ENCODE assay signal across 8 cellular contexts in the genomic region with DNA sequence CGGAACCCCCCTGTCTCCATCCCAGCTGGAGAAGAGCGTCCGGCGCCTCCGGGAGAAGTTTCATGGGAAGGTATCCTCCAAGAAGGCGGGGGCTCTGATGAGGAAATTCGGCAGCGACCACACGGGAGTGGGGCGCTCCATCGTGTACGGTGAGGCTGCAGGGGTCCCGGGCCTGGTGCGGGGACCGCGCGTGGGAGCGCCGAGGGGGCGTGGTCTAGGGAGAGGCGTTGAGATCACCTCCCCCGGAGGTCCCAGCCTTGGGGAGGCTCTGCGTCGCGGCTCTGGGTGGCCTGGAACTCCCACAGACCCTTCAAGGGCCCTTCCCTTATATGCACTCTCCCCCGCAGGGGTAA. TPM values are rescaled to one million over a fixed set of nuclear protein-coding genes. Genes with fewer than 3 reads are reported as not detected.
DNase-seq lines count a peak whose midpoint lies in the region; ATAC-seq and TF ChIP-seq lines count a peak whose summit lies in the region.

No MANE protein-coding gene starts in this region.

- TF ChIP-seq CTCF in GM23338 (conservative IDR thresholded peaks at IDR 0.05; ENCODE audit: low read depth in 2 of 2) (no peak), heart right ventricle (IDR thresholded peaks at IDR 0.05) (no peak)

- H3K4me3 ChIP-seq in GM23338 (peak overlapping the region; percentile 95), heart right ventricle (peak overlapping the region; percentile 84 to 100 (median 97)), skeletal muscle satellite cell (ENCODE audit: low read length) (peak overlapping the region; percentile 92)

- WGBS in heart right ventricle, 2 donors: 11 to 14% methylated on average over 21 to 26 of the region's 26 CpGs

- H3K27ac Mint-ChIP-seq in GM23338: no peak overlapping the region
- peak overlapping the region; percentile 77 for H3K27ac Mint-ChIP-seq in activated T-cell treated with anti-CD3 and anti-CD28 coated beads, Interleukin-2, amount 50 U/mL, for 24 hours

- H3K9me2 ChIP-seq in GM23338 (ENCODE audit: insufficient read depth): no peaks in the 10 kb centered on the region

- peak overlapping the region; percentile 92 for H3K4me2 ChIP-seq in GM23338
- peak overlapping the region; percentile 99 for H3K4me2 ChIP-seq in skeletal muscle satellite cell (ENCODE audit: low read length)

- H3K4me3 Mint-ChIP-seq in GM23338: peak overlapping the region; percentile 81
- peak overlapping the region; percentile 81 for H3K4me3 Mint-ChIP-seq in activated T-cell treated with anti-CD3 and anti-CD28 coated beads, Interleukin-2, amount 50 U/mL, for 24 hours

- no peaks in the 10 kb centered on the region for H3K79me2 ChIP-seq in GM23338 (replicated peaks; ENCODE audit: insufficient read depth)

- H3K36me3 ChIP-seq in GM23338 (ENCODE audit: insufficient read depth): no peaks in the 10 kb centered on the region
- H3K36me3 ChIP-seq in heart right ventricle: peaks cover 0 to 35% (median 0%) of the 10 kb centered on the region in 9 donors
- peaks cover 15% of the 10 kb centered on the region for H3K36me3 ChIP-seq in skeletal muscle satellite cell (ENCODE audit: insufficient read depth, low read length)

- H3K27me3 ChIP-seq in GM23338 (ENCODE audit: insufficient read depth): no peaks in the 10 kb centered on the region
- H3K27me3 ChIP-seq in heart right ventricle: no peaks in the 10 kb centered on the region
- H3K27me3 ChIP-seq in skeletal muscle satellite cell (ENCODE audit: control insufficient read depth, insufficient read depth, low read length): no peaks in the 10 kb centered on the region

- no peaks in the 10 kb centered on the region for H3K9me3 Mint-ChIP-seq in GM23338
- no peaks in the 10 kb centered on the region for H3K9me3 Mint-ChIP-seq in activated T-cell treated with anti-CD3 and anti-CD28 coated beads, Interleukin-2, amount 50 U/mL, for 24 hours

- H3K4me1 ChIP-seq in GM23338 (ENCODE audit: insufficient read depth): no peaks in the 10 kb centered on the region; the same call in 1 of the 2 replicates
- H3K4me1 ChIP-seq in heart right ventricle: peaks cover 0 to 15% (median 10%) of the 10 kb centered on the region in 9 donors
- no peaks in the 10 kb centered on the region for H3K4me1 ChIP-seq in skeletal muscle satellite cell (ENCODE audit: control insufficient read depth, insufficient read depth, low read length)

- H3K9me3 ChIP-seq in heart right ventricle: peaks cover 0 to 14% (median 0%) of the 10 kb centered on the region in 11 donors
- no peaks in the 10 kb centered on the region for H3K9me3 ChIP-seq in skeletal muscle satellite cell (replicated peaks; ENCODE audit: low read length)

- H4K20me1 ChIP-seq in GM23338 (replicated peaks; ENCODE audit: insufficient read depth): peaks cover 8% of the 10 kb centered on the region; the same call in 1 of the 2 replicates

- H2AFZ ChIP-seq in GM23338: peak overlapping the region; percentile 86

- H3K4me1 Mint-ChIP-seq in GM23338: no peaks in the 10 kb centered on the region; the same call in 2 of the 3 replicates
- H3K4me1 Mint-ChIP-seq in activated T-cell treated with anti-CD3 and anti-CD28 coated beads, Interleukin-2, amount 50 U/mL, for 24 hours (ENCODE audit: low read depth): peaks cover 17% of the 10 kb centered on the region

- intact Hi-C loops in heart right ventricle (cut with DNase I): no loop called here

- H3K36me3 Mint-ChIP-seq in GM23338 (ENCODE audit: low read depth): peaks cover 8% of the 10 kb centered on the region
- H3K36me3 Mint-ChIP-seq in activated T-cell treated with anti-CD3 and anti-CD28 coated beads, Interleukin-2, amount 50 U/mL, for 24 hours (ENCODE audit: low read depth): peaks cover 32% of the 10 kb centered on the region

- peak; percentile 32 for ATAC-seq in GM23338
- ATAC-seq in heart right ventricle: peak; percentile 19 to 41 (median 28)
- ATAC-seq in HG02885 (IDR thresholded peaks at IDR 0.05; ENCODE audit: poor library complexity, unreplicated experiment): no peak

- H3K27ac ChIP-seq in GM23338 (ENCODE audit: low read depth) (no peak overlapping the region), heart right ventricle (peak overlapping the region in 9 of 10 donors; percentile 92 to 99 (median 96))

- no peak for DNase-seq in GM23338 (ENCODE audit: low spot score)
- DNase-seq in activated T-cell treated with anti-CD3 and anti-CD28 coated beads, Interleukin-2, amount 50 U/mL, for 24 hours: peak; percentile 64
- no peak for DNase-seq in heart right ventricle
- no peak for DNase-seq in COR-L47 (lab: John Stamatoyannopoulos, UW)
- DNase-seq in Ammon's horn (ENCODE audit: low spot score): no peak
- no peak for DNase-seq in NOMO-1 treated with dmso at 0.1 percent for 144 hours (lab: John Stamatoyannopoulos, UW; ENCODE audit: unreplicated experiment)

- no peaks in the 10 kb centered on the region for H3F3A ChIP-seq in GM23338 (replicated peaks; ENCODE audit: low read depth)

- peaks cover 13% of the 10 kb centered on the region for H3K27me3 Mint-ChIP-seq in GM23338 (ENCODE audit: insufficient read depth, low read depth, poor library complexity)
- H3K27me3 Mint-ChIP-seq in activated T-cell treated with anti-CD3 and anti-CD28 coated beads, Interleukin-2, amount 50 U/mL, for 24 hours: no peaks in the 10 kb centered on the region

- peak overlapping the region; percentile 94 for H3K9ac ChIP-seq in skeletal muscle satellite cell (ENCODE audit: low read depth, low read length)

TF ChIP-seq in GM23338, 12 proteins besides CTCF, POLR2A, EP300 and RAD21 (continues in another document):
- TF ChIP-seq, protein P1, sequence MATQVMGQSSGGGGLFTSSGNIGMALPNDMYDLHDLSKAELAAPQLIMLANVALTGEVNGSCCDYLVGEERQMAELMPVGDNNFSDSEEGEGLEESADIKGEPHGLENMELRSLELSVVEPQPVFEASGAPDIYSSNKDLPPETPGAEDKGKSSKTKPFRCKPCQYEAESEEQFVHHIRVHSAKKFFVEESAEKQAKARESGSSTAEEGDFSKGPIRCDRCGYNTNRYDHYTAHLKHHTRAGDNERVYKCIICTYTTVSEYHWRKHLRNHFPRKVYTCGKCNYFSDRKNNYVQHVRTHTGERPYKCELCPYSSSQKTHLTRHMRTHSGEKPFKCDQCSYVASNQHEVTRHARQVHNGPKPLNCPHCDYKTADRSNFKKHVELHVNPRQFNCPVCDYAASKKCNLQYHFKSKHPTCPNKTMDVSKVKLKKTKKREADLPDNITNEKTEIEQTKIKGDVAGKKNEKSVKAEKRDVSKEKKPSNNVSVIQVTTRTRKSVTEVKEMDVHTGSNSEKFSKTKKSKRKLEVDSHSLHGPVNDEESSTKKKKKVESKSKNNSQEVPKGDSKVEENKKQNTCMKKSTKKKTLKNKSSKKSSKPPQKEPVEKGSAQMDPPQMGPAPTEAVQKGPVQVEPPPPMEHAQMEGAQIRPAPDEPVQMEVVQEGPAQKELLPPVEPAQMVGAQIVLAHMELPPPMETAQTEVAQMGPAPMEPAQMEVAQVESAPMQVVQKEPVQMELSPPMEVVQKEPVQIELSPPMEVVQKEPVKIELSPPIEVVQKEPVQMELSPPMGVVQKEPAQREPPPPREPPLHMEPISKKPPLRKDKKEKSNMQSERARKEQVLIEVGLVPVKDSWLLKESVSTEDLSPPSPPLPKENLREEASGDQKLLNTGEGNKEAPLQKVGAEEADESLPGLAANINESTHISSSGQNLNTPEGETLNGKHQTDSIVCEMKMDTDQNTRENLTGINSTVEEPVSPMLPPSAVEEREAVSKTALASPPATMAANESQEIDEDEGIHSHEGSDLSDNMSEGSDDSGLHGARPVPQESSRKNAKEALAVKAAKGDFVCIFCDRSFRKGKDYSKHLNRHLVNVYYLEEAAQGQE (IDR thresholded peaks at IDR 0.05; ENCODE audit: unreplicated experiment): no peak

RNA-seq across cellular contexts. Expression of a gene that starts 0.8 kb away (rescaled TPM):
- total RNA-seq in GM23338 (2014; rRNA removed; shearing (Covaris generic)): 21.9 and 31.7 TPM in 2 replicates
- polyA plus RNA-seq in GM23338 (2016; fragmentation: Nextera tagmentation; extraction: Ambion mirVana) (32.1 and 33.6 TPM in 2 replicates), heart right ventricle (10 to 100 TPM; 11.1 to 30.2 TPM)
- 10 to 100 TPM in 4 of 10 donors, 1 to 10 TPM in 6; 4.0 to 18.9 (median 9.6) TPM for total RNA-seq in heart right ventricle
- total RNA-seq in skeletal muscle satellite cell (2012; rRNA removed): 10.7 and 18.3 TPM in 2 replicates

RNA-seq across cellular contexts. Expression of a gene that starts 15.6 kb away (rescaled TPM):
- not detected in 2 replicates for total RNA-seq in GM23338 (2014; rRNA removed; shearing (Covaris generic))
- polyA plus RNA-seq in GM23338 (2016; fragmentation: Nextera tagmentation; extraction: Ambion mirVana) (0.17 TPM in 1 of 2 replicates, not detected in the other), heart right ventricle (under 1 TPM; 0.09 to 0.37 TPM)
- total RNA-seq in heart right ventricle: under 1 TPM in 1 of 10 donors, not detected in 9; 0.14 TPM
- total RNA-seq in skeletal muscle satellite cell (2012; rRNA removed): 0.22 TPM in 1 of 2 replicates, not detected in the other

RNA-seq across cellular contexts. Expression of a gene that starts 19.3 kb away (rescaled TPM):
- total RNA-seq in GM23338 (2014; rRNA removed; shearing (Covaris generic)): 56.5 and 71.8 TPM in 2 replicates
- polyA plus RNA-seq in GM23338 (2016; fragmentation: Nextera tagmentation; extraction: Ambion mirVana) (76.9 and 81.9 TPM in 2 replicates), heart right ventricle (10 to 100 TPM; 34.3 to 47.7 TPM)
- total RNA-seq in heart right ventricle: 10 to 100 TPM; 17.6 to 43.3 (median 20.7) TPM
- 41.6 and 52.4 TPM in 2 replicates for total RNA-seq in skeletal muscle satellite cell (2012; rRNA removed)

RNA-seq across cellular contexts. Expression of a gene that starts 24.6 kb away (rescaled TPM):
- total RNA-seq in GM23338 (2014; rRNA removed; shearing (Covaris generic)): 1.2 and 4.0 TPM in 2 replicates
- polyA plus RNA-seq in GM23338 (2016; fragmentation: Nextera tagmentation; extraction: Ambion mirVana): 3.4 and 4.3 TPM in 2 replicates
- 10 to 100 TPM in 1 of 10 donors, 1 to 10 TPM in 9; 4.9 to 13.8 (median 6.8) TPM for total RNA-seq in heart right ventricle
- 1 to 10 TPM; 4.2 to 4.7 TPM for polyA plus RNA-seq in heart right ventricle
- 3.3 and 4.4 TPM in 2 replicates for total RNA-seq in skeletal muscle satellite cell (2012; rRNA removed)

RNA-seq across cellular contexts. Expression of a gene that starts 32.8 kb away (rescaled TPM):
- 299 and 328 TPM in 2 replicates for total RNA-seq in GM23338 (2014; rRNA removed; shearing (Covaris generic))
- 238 and 244 TPM in 2 replicates for polyA plus RNA-seq in GM23338 (2016; fragmentation: Nextera tagmentation; extraction: Ambion mirVana)
- 100 to 1,000 TPM; 146 to 193 (median 180) TPM for total RNA-seq in heart right ventricle
- polyA plus RNA-seq in heart right ventricle: 100 to 1,000 TPM; 113 to 241 TPM
- total RNA-seq in skeletal muscle satellite cell (2012; rRNA removed): 278 and 322 TPM in 2 replicates
